In the genomic region with DNA sequence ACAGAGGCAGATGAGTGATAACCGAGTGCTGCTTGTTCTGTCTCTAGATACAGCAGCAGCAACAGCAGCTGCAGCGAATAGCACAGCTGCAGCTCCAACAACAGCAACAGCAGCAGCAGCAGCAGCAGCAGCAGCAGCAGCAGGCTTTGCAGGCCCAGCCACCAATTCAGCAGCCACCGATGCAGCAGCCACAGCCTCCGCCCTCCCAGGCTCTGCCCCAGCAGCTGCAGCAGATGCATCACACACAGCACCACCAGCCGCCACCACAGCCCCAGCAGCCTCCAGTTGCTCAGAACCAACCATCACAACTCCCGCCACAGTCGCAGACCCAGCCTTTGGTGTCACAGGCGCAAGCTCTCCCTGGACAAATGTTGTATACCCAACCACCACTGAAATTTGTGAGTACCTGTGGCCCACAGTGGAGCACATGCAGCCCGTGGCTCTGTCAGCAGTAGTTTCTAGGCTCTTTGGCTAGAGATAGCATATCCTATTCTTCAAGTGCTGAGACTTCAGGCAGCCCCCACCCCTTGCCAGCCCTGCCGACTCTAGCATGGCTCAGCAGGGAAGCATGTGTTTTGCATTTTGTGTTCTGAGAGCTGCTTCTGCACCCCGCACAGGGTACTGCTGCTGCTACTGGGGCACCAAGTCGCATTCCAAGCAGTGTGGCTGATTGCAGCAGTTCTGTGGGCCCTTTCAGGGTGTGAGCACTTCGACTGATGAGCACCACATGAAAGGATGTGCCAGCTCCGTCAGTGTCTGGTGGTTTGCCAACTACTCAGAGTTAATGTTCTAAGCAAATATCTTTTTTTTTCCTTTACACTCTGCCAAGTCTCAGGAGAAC, we compare ENCODE assay signal across 8 cellular contexts. TPM values are rescaled to one million over a fixed set of nuclear protein-coding genes. Genes with fewer than 3 reads are reported as not detected.
A peak's percentile ranks its signal among the peaks of the same experiment; 100 is the strongest.
DNase-seq lines count a peak whose midpoint lies in the region; ATAC-seq and TF ChIP-seq lines count a peak whose summit lies in the region.

No MANE protein-coding gene starts in this region.

- no peaks in the 10 kb centered on the region for H3K27me3 Mint-ChIP-seq in WTC11 (ENCODE audit: low read depth)

- H3K36me3 Mint-ChIP-seq in WTC11, result peaks cover 41% of the 10 kb centered on the region

- no peaks in the 10 kb centered on the region for H3K9me3 Mint-ChIP-seq in WTC11

- TF ChIP-seq CTCF in KMS-11 (conservative IDR thresholded peaks at IDR 0.05; ENCODE audit: low read depth, low read length) (no peak), WTC11 (IDR thresholded peaks at IDR 0.05) (no peak), GM20000 (IDR thresholded peaks at IDR 0.05; ENCODE audit: extremely low read depth, missing control alignments) (no peak)

- CTCF ChIA-PET in WTC11 (lab: Charles Lee), result interaction anchor here (1.5 to 2.0 kb wide), 2 partner anchors 15 to 148 kb away, joined by 4 to 24 read pairs; no protein-coding TSS in a partner anchor

- H3K9ac ChIP-seq in KMS-11, result no peak overlapping the region

- H4K20me1 ChIP-seq in KMS-11 (ENCODE audit: insufficient read depth), result no peaks in the 10 kb centered on the region

- H3K4me1 Mint-ChIP-seq in WTC11, result no peaks in the 10 kb centered on the region

- DNase-seq in activated T-helper 9 cell treated with anti-CD3 and anti-CD28 coated beads, Interleukin-2, amount 50 U/mL, for 16 hours (ENCODE audit: low read depth), result peak; percentile 27
- peak; percentile 67 for DNase-seq in foreskin melanocyte
- DNase-seq in stimulated activated naive CD4-positive, alpha-beta T cell (lab: John Stamatoyannopoulos, UW), result peak; percentile 65 to 90 (median 82)
- DNase-seq in WTC11 (ENCODE audit: low spot score), result no peak
- no peak for DNase-seq in GM20000 (ENCODE audit: low spot score)
- no peak for DNase-seq in NCI-H2171 (lab: John Stamatoyannopoulos, UW)

- H3K27me3 ChIP-seq in KMS-11 (ENCODE audit: insufficient read depth, low read depth), result no peaks in the 10 kb centered on the region

- H2AFZ ChIP-seq in KMS-11 (ENCODE audit: low read depth), result no peak overlapping the region

- no peaks in the 10 kb centered on the region for H3K79me2 ChIP-seq in KMS-11 (ENCODE audit: insufficient read depth, low read depth)

- 0 out of 2 replicates have a peak, but pooled peaks cover 6% of the 10 kb centered on the region for H3K36me3 ChIP-seq in KMS-11 (ENCODE audit: insufficient read depth)

- peak overlapping the region; percentile 92; the same call in 1 of the 2 replicates for H3K4me2 ChIP-seq in KMS-11

- H3K4me3 Mint-ChIP-seq in WTC11, result no peak overlapping the region

- H3K27ac ChIP-seq in KMS-11, result peak overlapping the region; percentile 30; the same call in 1 of the 2 replicates

- POLR2A ChIA-PET in WTC11 (lab: Charles Lee), result no interaction called here

- H3K27ac Mint-ChIP-seq in WTC11, result no peak overlapping the region

- H3K4me3 ChIP-seq in KMS-11 (IDR thresholded peaks at IDR 0.05; ENCODE audit: insufficient read depth, low read depth, low read length), result no peak overlapping the region

- H3K4me1 ChIP-seq in KMS-11 (ENCODE audit: low read depth, poor library complexity, severe bottlenecking), result peaks cover 99% of the 10 kb centered on the region

- ATAC-seq in WTC11, result no peak
- ATAC-seq in HG03432 (IDR thresholded peaks at IDR 0.05; ENCODE audit: unreplicated experiment), result no peak

TF ChIP-seq in WTC11, 78 proteins besides CTCF, POLR2A, EP300 and RAD21 (continues in another document):
- TF ChIP-seq, protein P1, sequence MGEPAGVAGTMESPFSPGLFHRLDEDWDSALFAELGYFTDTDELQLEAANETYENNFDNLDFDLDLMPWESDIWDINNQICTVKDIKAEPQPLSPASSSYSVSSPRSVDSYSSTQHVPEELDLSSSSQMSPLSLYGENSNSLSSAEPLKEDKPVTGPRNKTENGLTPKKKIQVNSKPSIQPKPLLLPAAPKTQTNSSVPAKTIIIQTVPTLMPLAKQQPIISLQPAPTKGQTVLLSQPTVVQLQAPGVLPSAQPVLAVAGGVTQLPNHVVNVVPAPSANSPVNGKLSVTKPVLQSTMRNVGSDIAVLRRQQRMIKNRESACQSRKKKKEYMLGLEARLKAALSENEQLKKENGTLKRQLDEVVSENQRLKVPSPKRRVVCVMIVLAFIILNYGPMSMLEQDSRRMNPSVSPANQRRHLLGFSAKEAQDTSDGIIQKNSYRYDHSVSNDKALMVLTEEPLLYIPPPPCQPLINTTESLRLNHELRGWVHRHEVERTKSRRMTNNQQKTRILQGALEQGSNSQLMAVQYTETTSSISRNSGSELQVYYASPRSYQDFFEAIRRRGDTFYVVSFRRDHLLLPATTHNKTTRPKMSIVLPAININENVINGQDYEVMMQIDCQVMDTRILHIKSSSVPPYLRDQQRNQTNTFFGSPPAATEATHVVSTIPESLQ (CRISPR knock-in tag; IDR thresholded peaks at IDR 0.05), result no peak
- TF ChIP-seq TCF7 (CRISPR knock-in tag; IDR thresholded peaks at IDR 0.05; ENCODE audit: low read depth) (no peak), NFE2L1 (CRISPR knock-in tag; IDR thresholded peaks at IDR 0.05) (no peak), CBFB (CRISPR knock-in tag; IDR thresholded peaks at IDR 0.05; ENCODE audit: low read depth) (no peak), MXD4 (CRISPR knock-in tag; IDR thresholded peaks at IDR 0.05; ENCODE audit: borderline replicate concordance) (no peak), TEAD1 (CRISPR knock-in tag; IDR thresholded peaks at IDR 0.05) (no peak), ATF1 (CRISPR knock-in tag; IDR thresholded peaks at IDR 0.05) (no peak), ZNF138 (CRISPR knock-in tag; conservative IDR thresholded peaks at IDR 0.05) (no peak), RELA (CRISPR knock-in tag; IDR thresholded peaks at IDR 0.05; ENCODE audit: borderline replicate concordance) (no peak), ZNF232 (CRISPR knock-in tag; IDR thresholded peaks at IDR 0.05) (no peak), GTF2I (CRISPR knock-in tag; conservative IDR thresholded peaks at IDR 0.05) (no peak), ZNF423 (CRISPR knock-in tag; IDR thresholded peaks at IDR 0.05) (no peak), ZBTB21 (CRISPR knock-in tag; IDR thresholded peaks at IDR 0.05; ENCODE audit: borderline replicate concordance) (no peak)
- TF ChIP-seq, protein P2, sequence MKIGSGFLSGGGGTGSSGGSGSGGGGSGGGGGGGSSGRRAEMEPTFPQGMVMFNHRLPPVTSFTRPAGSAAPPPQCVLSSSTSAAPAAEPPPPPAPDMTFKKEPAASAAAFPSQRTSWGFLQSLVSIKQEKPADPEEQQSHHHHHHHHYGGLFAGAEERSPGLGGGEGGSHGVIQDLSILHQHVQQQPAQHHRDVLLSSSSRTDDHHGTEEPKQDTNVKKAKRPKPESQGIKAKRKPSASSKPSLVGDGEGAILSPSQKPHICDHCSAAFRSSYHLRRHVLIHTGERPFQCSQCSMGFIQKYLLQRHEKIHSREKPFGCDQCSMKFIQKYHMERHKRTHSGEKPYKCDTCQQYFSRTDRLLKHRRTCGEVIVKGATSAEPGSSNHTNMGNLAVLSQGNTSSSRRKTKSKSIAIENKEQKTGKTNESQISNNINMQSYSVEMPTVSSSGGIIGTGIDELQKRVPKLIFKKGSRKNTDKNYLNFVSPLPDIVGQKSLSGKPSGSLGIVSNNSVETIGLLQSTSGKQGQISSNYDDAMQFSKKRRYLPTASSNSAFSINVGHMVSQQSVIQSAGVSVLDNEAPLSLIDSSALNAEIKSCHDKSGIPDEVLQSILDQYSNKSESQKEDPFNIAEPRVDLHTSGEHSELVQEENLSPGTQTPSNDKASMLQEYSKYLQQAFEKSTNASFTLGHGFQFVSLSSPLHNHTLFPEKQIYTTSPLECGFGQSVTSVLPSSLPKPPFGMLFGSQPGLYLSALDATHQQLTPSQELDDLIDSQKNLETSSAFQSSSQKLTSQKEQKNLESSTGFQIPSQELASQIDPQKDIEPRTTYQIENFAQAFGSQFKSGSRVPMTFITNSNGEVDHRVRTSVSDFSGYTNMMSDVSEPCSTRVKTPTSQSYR (CRISPR knock-in tag; IDR thresholded peaks at IDR 0.05), result no peak
- TF ChIP-seq, protein P3, sequence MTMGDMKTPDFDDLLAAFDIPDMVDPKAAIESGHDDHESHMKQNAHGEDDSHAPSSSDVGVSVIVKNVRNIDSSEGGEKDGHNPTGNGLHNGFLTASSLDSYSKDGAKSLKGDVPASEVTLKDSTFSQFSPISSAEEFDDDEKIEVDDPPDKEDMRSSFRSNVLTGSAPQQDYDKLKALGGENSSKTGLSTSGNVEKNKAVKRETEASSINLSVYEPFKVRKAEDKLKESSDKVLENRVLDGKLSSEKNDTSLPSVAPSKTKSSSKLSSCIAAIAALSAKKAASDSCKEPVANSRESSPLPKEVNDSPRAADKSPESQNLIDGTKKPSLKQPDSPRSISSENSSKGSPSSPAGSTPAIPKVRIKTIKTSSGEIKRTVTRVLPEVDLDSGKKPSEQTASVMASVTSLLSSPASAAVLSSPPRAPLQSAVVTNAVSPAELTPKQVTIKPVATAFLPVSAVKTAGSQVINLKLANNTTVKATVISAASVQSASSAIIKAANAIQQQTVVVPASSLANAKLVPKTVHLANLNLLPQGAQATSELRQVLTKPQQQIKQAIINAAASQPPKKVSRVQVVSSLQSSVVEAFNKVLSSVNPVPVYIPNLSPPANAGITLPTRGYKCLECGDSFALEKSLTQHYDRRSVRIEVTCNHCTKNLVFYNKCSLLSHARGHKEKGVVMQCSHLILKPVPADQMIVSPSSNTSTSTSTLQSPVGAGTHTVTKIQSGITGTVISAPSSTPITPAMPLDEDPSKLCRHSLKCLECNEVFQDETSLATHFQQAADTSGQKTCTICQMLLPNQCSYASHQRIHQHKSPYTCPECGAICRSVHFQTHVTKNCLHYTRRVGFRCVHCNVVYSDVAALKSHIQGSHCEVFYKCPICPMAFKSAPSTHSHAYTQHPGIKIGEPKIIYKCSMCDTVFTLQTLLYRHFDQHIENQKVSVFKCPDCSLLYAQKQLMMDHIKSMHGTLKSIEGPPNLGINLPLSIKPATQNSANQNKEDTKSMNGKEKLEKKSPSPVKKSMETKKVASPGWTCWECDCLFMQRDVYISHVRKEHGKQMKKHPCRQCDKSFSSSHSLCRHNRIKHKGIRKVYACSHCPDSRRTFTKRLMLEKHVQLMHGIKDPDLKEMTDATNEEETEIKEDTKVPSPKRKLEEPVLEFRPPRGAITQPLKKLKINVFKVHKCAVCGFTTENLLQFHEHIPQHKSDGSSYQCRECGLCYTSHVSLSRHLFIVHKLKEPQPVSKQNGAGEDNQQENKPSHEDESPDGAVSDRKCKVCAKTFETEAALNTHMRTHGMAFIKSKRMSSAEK (CRISPR knock-in tag; IDR thresholded peaks at IDR 0.05; ENCODE audit: borderline replicate concordance), result no peak

RNA-seq across cellular contexts. Expression of a gene that starts 59.2 kb away (rescaled TPM):
- 60.9 to 67.7 TPM (median 62.6 TPM) in 3 replicates for total RNA-seq in WTC11 (2021)

Comparison
In these comparisons a context has a peak if more than half of its experiments do, and no peak if none do; other contexts are left out.
1. DNase-seq: peak in activated T-helper 9 cell treated with anti-CD3 and anti-CD28 coated beads, Interleukin-2, amount 50 U/mL, for 16 hours (single experiment), foreskin melanocyte (single experiment) and stimulated activated naive CD4-positive, alpha-beta T cell (6 of 6); none in WTC11 (single experiment), GM20000 (single experiment) and NCI-H2171 (single experiment).